9 cellular contexts compared by ENCODE assay signal in the genomic region with DNA sequence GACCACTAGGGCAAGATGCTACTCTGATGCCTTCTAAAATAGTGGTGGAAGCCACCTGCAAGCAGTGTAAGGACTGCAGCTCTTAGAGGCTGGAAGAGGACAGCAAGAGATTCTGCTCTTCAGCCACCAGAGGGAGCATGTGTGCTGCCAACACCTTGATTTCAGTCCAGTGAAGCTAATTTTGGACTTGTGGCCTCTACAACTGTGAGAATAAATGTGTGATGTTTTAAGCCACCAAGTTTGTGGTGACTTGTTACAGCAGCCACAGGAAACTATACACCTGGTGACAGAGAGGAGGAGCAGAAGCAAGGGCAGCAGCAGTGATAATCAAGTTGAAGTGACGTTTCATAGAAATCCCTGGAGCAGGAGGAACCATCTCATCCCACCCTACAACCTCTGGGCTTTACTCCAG. TPM values are rescaled to one million over a fixed set of nuclear protein-coding genes. Genes with fewer than 3 reads are reported as not detected.
A peak's percentile ranks its signal among the peaks of the same experiment; 100 is the strongest.
DNase-seq lines count a peak whose midpoint lies in the region; ATAC-seq lines count a peak whose summit lies in the region.
"Had no signal": no experiment of that assay in that cellular context is flagged by ENCODE, and none has a peak within 500 bp of the region (broad histone marks: within the 10 kb centered on the region; RNA-seq: fewer than 3 reads in every experiment).

No MANE protein-coding gene starts in this region.

- no peak overlapping the region for H3K4me3 ChIP-seq in CD4-positive, CD25-positive, alpha-beta regulatory T cell (ENCODE audit: low read depth, low read length)

- H3K27ac Mint-ChIP-seq in CD4-positive, CD25-positive, alpha-beta regulatory T cell: peak overlapping the region in 1 of 3 donors; percentile 87
- H3K27ac Mint-ChIP-seq: T-helper 1 cell treated with Interleukin-12 subunit alpha and Interleukin-12 subunit beta and Interleukin-4 antibody, amounts not matched to agents 30 μg/mL and 1 μg/mL, for 36 hours had no signal

- ATAC-seq in CD4-positive, CD25-positive, alpha-beta regulatory T cell (ENCODE audit: low read depth in 2 of 2): peak; percentile 50 to 58
- peak; percentile 95 for ATAC-seq in GM19023 (IDR thresholded peaks at IDR 0.05; ENCODE audit: unreplicated experiment)
- ATAC-seq in HG03103 (IDR thresholded peaks at IDR 0.05; ENCODE audit: low read depth, unreplicated experiment): peak; percentile 94

- H3K36me3 ChIP-seq in CD4-positive, CD25-positive, alpha-beta regulatory T cell (ENCODE audit: control insufficient read depth, insufficient read depth, low read length): no peaks in the 10 kb centered on the region

- no peaks in the 10 kb centered on the region for H3K36me3 Mint-ChIP-seq in CD4-positive, CD25-positive, alpha-beta regulatory T cell

- no peaks in the 10 kb centered on the region for H3K4me1 ChIP-seq in CD4-positive, CD25-positive, alpha-beta regulatory T cell (ENCODE audit: control insufficient read depth, insufficient read depth, low read length, poor library complexity, severe bottlenecking)

- H3K27me3 ChIP-seq in CD4-positive, CD25-positive, alpha-beta regulatory T cell (ENCODE audit: control insufficient read depth, insufficient read depth, low read length): peaks cover 5% of the 10 kb centered on the region

- DNase-seq in CD4-positive, CD25-positive, alpha-beta regulatory T cell: peak; percentile 15 to 74 (median 40)
- DNase-seq in NCI-H2196 (lab: John Stamatoyannopoulos, UW; ENCODE audit: unreplicated experiment) (peak; percentile 70), ecto neural progenitor cell (ENCODE audit: low spot score) (peak; percentile 52), medulla oblongata (ENCODE audit: extremely low spot score) (peak; percentile 83)
- DNase-seq in activated CD4-positive, alpha-beta T cell treated with anti-CD3 and anti-CD28 coated beads for 4 hours: peak; percentile 18 to 35
- peak; percentile 7 to 17 for DNase-seq in stimulated activated CD8-positive, alpha-beta memory T cell treated with anti-CD3 and anti-CD28 coated beads, Interleukin-7, amount 100 ng/mL, for 4 hours (ENCODE audit: low read depth in 2 of 2)

- H3K27ac ChIP-seq in CD4-positive, CD25-positive, alpha-beta regulatory T cell (ENCODE audit: insufficient read depth, low read length, poor library complexity, severe bottlenecking): no peak overlapping the region

- peaks cover 5% of the 10 kb centered on the region for H3K27me3 Mint-ChIP-seq in CD4-positive, CD25-positive, alpha-beta regulatory T cell

- H3K9me3 ChIP-seq in CD4-positive, CD25-positive, alpha-beta regulatory T cell (ENCODE audit: control insufficient read depth in 2 of 2, low read length in 2 of 2): no peaks in the 10 kb centered on the region

- peaks cover 0 to 6% (median 0%) of the 10 kb centered on the region in 7 donors for H3K9me3 Mint-ChIP-seq in CD4-positive, CD25-positive, alpha-beta regulatory T cell

- no peak overlapping the region for H3K4me3 Mint-ChIP-seq in CD4-positive, CD25-positive, alpha-beta regulatory T cell
- H3K4me3 Mint-ChIP-seq: T-helper 1 cell treated with Interleukin-12 subunit alpha and Interleukin-12 subunit beta and Interleukin-4 antibody, amounts not matched to agents 30 μg/mL and 1 μg/mL, for 36 hours had no signal

- no peaks in the 10 kb centered on the region for H3K4me1 Mint-ChIP-seq in CD4-positive, CD25-positive, alpha-beta regulatory T cell

RNA-seq across cellular contexts. Expression of a gene that starts 55.9 kb away (rescaled TPM):
- total RNA-seq in CD4-positive, CD25-positive, alpha-beta regulatory T cell: not detected
- not detected for polyA plus RNA-seq in CD4-positive, CD25-positive, alpha-beta regulatory T cell

Comparison
In these comparisons a context has a peak if more than half of its experiments do, and no peak if none do; other contexts are left out.
1. DNase-seq: peak in every context shown above with its lines; median percentile 83 in medulla oblongata; 70 in NCI-H2196; 52 in ecto neural progenitor cell; 40 in CD4-positive, CD25-positive, alpha-beta regulatory T cell; 26 in activated CD4-positive, alpha-beta T cell treated with anti-CD3 and anti-CD28 coated beads for 4 hours; 12 in stimulated activated CD8-positive, alpha-beta memory T cell treated with anti-CD3 and anti-CD28 coated beads, Interleukin-7, amount 100 ng/mL, for 4 hours.